In the genomic region with DNA sequence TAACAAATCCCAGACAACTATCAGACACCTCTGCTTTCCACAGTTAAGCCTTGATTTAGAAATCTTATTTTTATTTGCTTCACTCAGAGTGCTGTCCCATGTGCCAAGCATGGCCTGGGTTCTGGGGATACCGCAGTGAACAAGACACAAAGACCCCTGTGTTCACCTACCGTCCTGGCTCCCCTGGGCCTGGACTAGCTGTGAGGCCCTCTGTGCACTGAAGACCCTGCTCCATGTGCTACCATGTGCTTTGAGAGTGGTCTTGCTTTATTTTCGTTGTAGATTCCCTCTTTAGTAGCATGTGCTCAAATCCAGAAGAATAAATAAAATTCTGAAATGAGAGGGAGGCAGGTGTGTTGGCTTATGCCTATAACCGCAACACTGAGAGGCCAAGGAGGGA, we compare ENCODE assay signal across 19 cellular contexts. TPM values are rescaled to one million over a fixed set of nuclear protein-coding genes. Genes with fewer than 3 reads are reported as not detected.
A peak's percentile ranks its signal among the peaks of the same experiment; 100 is the strongest.
DNase-seq lines count a peak whose midpoint lies in the region; ATAC-seq, FAIRE-seq and TF ChIP-seq lines count a peak whose summit lies in the region.
"Had no signal": no experiment of that assay in that cellular context is flagged by ENCODE, and none has a peak within 500 bp of the region (broad histone marks: within the 10 kb centered on the region; RNA-seq: fewer than 3 reads in every experiment).

No MANE protein-coding gene starts in this region.

- peak; percentile 53 for DNase-seq in activated CD4-positive, alpha-beta T cell treated with anti-CD3 and anti-CD28 coated beads, Interleukin-2, amount 10 ng/mL, durations not matched to agents 24 days and 14 days
- DNase-seq in activated CD4-positive, alpha-beta T cell treated with anti-CD3 and anti-CD28 coated beads, Interleukin-2, amount 50 U/mL, for 48 hours, result no peak
- DNase-seq in K562 (ENCODE audit: extremely low read depth in 1 of 4, low spot score in 3 of 4) (no peak), islet precursor cell (peak; percentile 29), vagina (ENCODE audit: extremely low spot score in 2 of 2) (no peak), nucleus accumbens (lab: John Stamatoyannopoulos, UW) (no peak), dermis blood vessel endothelial cell (no peak)
- DNase-seq: AML-193; CD4-positive, alpha-beta T cell; DMS79 treated with DMSO at 0.1 percent for 48 hours; GF-D8; GOT3; H7 had no signal

- H3K9me1 ChIP-seq in K562 (ENCODE audit: control insufficient read depth, insufficient read depth, low read length), result no peaks in the 10 kb centered on the region

- H3K9ac ChIP-seq in K562 (ENCODE audit: insufficient read depth in 1 of 2, low read depth in 2 of 2, low read length in 2 of 2), result no peak overlapping the region

- H2AFZ ChIP-seq in K562 (ENCODE audit: low read depth, low read length), result no peak overlapping the region

- no peak for ATAC-seq in K562
- ATAC-seq: A549, HCT116 had no signal

- H3K27ac ChIP-seq in K562 (ENCODE audit: extremely low read depth, low read depth, low read length) (no peak overlapping the region), vagina (peak overlapping the region; percentile 71)
- H3K27ac ChIP-seq: 22Rv1, A549, C4-2B had no signal

- H4K20me1 ChIP-seq in K562 (replicated peaks; ENCODE audit: control insufficient read depth, insufficient read depth, low read length), result 0 out of 2 replicates have a peak, but pooled peaks cover 3% of the 10 kb centered on the region

- H3K4me3 Mint-ChIP-seq in activated CD4-positive, alpha-beta T cell treated with anti-CD3 and anti-CD28 coated beads, Interleukin-2, amount 10 ng/mL, durations not matched to agents 24 days and 14 days, result no peak overlapping the region
- H3K4me3 Mint-ChIP-seq: CD4-positive, alpha-beta T cell had no signal

- BruUV-seq in K562 (replicated peaks; lab: Mats Ljungman, UMichigan), result no TSS peak

- no peak for FAIRE-seq in K562 (lab: Jason Lieb, UNC)
- FAIRE-seq: A549, HTR-8/SVneo had no signal

- WGBS in K562 (ENCODE audit: insufficient coverage, low coverage, missing lambda C conversion rate), result 15% methylated on average over 4 of the region's 4 CpGs

- H3K79me2 ChIP-seq in K562 (ENCODE audit: control insufficient read depth, insufficient read depth, low read length), result no peaks in the 10 kb centered on the region

- TF ChIP-seq CTCF in K562 (IDR thresholded peaks at IDR 0.05 in 2 of 3, conservative IDR thresholded peaks at IDR 0.05 in 1 of 3; ENCODE audit: insufficient read depth in 2 of 3, low read depth in 1 of 3, low read length in 3 of 3) (no peak), vagina (IDR thresholded peaks at IDR 0.05) (no peak)

- TF ChIP-seq RAD21 in K562 (CRISPR knock-in tag; conservative IDR thresholded peaks at IDR 0.05 in 1 of 2, IDR thresholded peaks at IDR 0.05 in 1 of 2), result no peak

- peaks cover 13% of the 10 kb centered on the region for H3K4me1 Mint-ChIP-seq in activated CD4-positive, alpha-beta T cell treated with anti-CD3 and anti-CD28 coated beads, Interleukin-2, amount 10 ng/mL, durations not matched to agents 24 days and 14 days

- H3K4me3 ChIP-seq in K562 (no peak overlapping the region), vagina (no peak overlapping the region)
- H3K4me3 ChIP-seq: A549 had no signal

- H3K36me3 ChIP-seq in K562 (ENCODE audit: control insufficient read depth, insufficient read depth, low read length) (no peaks in the 10 kb centered on the region), vagina (no peaks in the 10 kb centered on the region)

- H3K9me3 Mint-ChIP-seq in activated CD4-positive, alpha-beta T cell treated with anti-CD3 and anti-CD28 coated beads, Interleukin-2, amount 10 ng/mL, durations not matched to agents 24 days and 14 days, result no peaks in the 10 kb centered on the region
- H3K9me3 Mint-ChIP-seq: CD4-positive, alpha-beta T cell had no signal

- peaks cover 40 to 62% of the 10 kb centered on the region in 2 experiments for H3K27me3 ChIP-seq in K562 (ENCODE audit: control insufficient read depth in 2 of 2, insufficient read depth in 2 of 2, low read length in 2 of 2)
- H3K27me3 ChIP-seq in vagina, result no peaks in the 10 kb centered on the region

- peaks cover 2% of the 10 kb centered on the region for H3K36me3 Mint-ChIP-seq in activated CD4-positive, alpha-beta T cell treated with anti-CD3 and anti-CD28 coated beads, Interleukin-2, amount 10 ng/mL, durations not matched to agents 24 days and 14 days (ENCODE audit: low read depth)

- H3K9me3 ChIP-seq in K562 (replicated peaks; ENCODE audit: control insufficient read depth, insufficient read depth, low read depth, low read length) (no peaks in the 10 kb centered on the region), vagina (no peaks in the 10 kb centered on the region)
- H3K9me3 ChIP-seq: A549 had no signal

- H3K4me2 ChIP-seq in K562 (ENCODE audit: insufficient read depth, low read length), result no peak overlapping the region
- H3K4me2 ChIP-seq: A549 had no signal

- H3K27ac Mint-ChIP-seq in activated CD4-positive, alpha-beta T cell treated with anti-CD3 and anti-CD28 coated beads, Interleukin-2, amount 10 ng/mL, durations not matched to agents 24 days and 14 days, result no peak overlapping the region
- H3K27ac Mint-ChIP-seq: CD4-positive, alpha-beta T cell had no signal

- in situ Hi-C loops in K562 (cut with MboI), result no loop called here

- TF ChIP-seq POLR2A in K562 (conservative IDR thresholded peaks at IDR 0.05), result no peak
- no peak for TF ChIP-seq POLR2A in vagina (IDR thresholded peaks at IDR 0.05)

- H3K4me1 ChIP-seq in K562 (replicated peaks in 1 of 2; ENCODE audit: control insufficient read depth in 2 of 2, insufficient read depth in 2 of 2, low read length in 2 of 2) (no peaks in the 10 kb centered on the region), vagina (peaks cover 8% of the 10 kb centered on the region)
- H3K4me1 ChIP-seq: A549 had no signal

- POLR2A ChIA-PET in K562 (lab: Yijun Ruan, JAX), result no interaction called here

- TF ChIP-seq EP300 in K562 (IDR thresholded peaks at IDR 0.05; ENCODE audit: low read length), result no peak

- intact Hi-C loops in activated CD4-positive, alpha-beta T cell treated with anti-CD3 and anti-CD28 coated beads, Interleukin-2, amount 10 ng/mL, durations not matched to agents 24 days and 14 days (cut with micrococcal nuclease), result no loop called here
- intact Hi-C loops in K562 (cut with micrococcal nuclease) (no loop called here), vagina (cut with DNase I) (no loop called here)

- no peaks in the 10 kb centered on the region for H3K27me3 Mint-ChIP-seq in activated CD4-positive, alpha-beta T cell treated with anti-CD3 and anti-CD28 coated beads, Interleukin-2, amount 10 ng/mL, durations not matched to agents 24 days and 14 days
- H3K27me3 Mint-ChIP-seq: CD4-positive, alpha-beta T cell had no signal

- CTCF ChIA-PET in K562 (lab: Yijun Ruan, JAX; ENCODE audit: low intra/inter-chr PET ratio), result no interaction called here

TF ChIP-seq in K562, 482 proteins besides CTCF, POLR2A, EP300 and RAD21 (continues in another document):
- TF ChIP-seq ZFP36 (IDR thresholded peaks at IDR 0.05; ENCODE audit: low read depth, low read length, partially characterized antibody) (peak; percentile 50), BMI1 (IDR thresholded peaks at IDR 0.05; ENCODE audit: low read length) (peak; percentile 37; the same call in 1 of the 2 replicates), HNRNPH1 (optimal IDR thresholded peaks at IDR 0.05; ENCODE audit: low read depth, low read length) (no peak)
- TF ChIP-seq, protein P1, sequence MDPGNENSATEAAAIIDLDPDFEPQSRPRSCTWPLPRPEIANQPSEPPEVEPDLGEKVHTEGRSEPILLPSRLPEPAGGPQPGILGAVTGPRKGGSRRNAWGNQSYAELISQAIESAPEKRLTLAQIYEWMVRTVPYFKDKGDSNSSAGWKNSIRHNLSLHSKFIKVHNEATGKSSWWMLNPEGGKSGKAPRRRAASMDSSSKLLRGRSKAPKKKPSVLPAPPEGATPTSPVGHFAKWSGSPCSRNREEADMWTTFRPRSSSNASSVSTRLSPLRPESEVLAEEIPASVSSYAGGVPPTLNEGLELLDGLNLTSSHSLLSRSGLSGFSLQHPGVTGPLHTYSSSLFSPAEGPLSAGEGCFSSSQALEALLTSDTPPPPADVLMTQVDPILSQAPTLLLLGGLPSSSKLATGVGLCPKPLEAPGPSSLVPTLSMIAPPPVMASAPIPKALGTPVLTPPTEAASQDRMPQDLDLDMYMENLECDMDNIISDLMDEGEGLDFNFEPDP (CRISPR knock-in tag; IDR thresholded peaks at IDR 0.05), result no peak
- TF ChIP-seq, protein P2, sequence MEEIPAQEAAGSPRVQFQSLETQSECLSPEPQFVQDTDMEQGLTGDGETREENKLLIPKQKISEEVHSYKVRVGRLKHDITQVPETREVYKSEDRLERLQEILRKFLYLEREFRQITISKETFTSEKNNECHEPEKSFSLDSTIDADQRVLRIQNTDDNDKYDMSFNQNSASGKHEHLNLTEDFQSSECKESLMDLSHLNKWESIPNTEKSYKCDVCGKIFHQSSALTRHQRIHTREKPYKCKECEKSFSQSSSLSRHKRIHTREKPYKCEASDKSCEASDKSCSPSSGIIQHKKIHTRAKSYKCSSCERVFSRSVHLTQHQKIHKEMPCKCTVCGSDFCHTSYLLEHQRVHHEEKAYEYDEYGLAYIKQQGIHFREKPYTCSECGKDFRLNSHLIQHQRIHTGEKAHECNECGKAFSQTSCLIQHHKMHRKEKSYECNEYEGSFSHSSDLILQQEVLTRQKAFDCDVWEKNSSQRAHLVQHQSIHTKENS (CRISPR knock-in tag; IDR thresholded peaks at IDR 0.05), result no peak

RNA-seq across cellular contexts. Expression of a gene that starts 22.5 kb away (rescaled TPM):
- total RNA-seq in activated CD4-positive, alpha-beta T cell treated with anti-CD3 and anti-CD28 coated beads, Interleukin-2, amount 10 ng/mL, durations not matched to agents 24 days and 14 days, result 10.1 and 10.9 TPM in 2 replicates
- 1.9 and 8.6 TPM in 2 replicates for total RNA-seq in K562 (2011; cell fraction: chromatin; rRNA removed; ENCODE audit: low replicate concordance)
- total RNA-seq in K562 (2011; cell fraction: nucleolus; rRNA removed), result 1.5 and 2.0 TPM in 2 replicates
- total RNA-seq in K562 (2011; cell fraction: nucleoplasm; rRNA removed), result 1.5 and 4.2 TPM in 2 replicates
- total RNA-seq in K562 (2014; rRNA removed) (0.50 and 1.1 TPM in 2 replicates), K562 (2014; rRNA removed; fragmentation: Illumina TruSeq; extraction: Trizol) (1.9 and 2.2 TPM in 2 replicates), K562 (2015; rRNA removed; fragmentation: Illumina TruSeq; extraction: Trizol) (1.7 and 2.0 TPM in 2 replicates), K562 (2021) (0.60 and 0.92 TPM in 2 replicates), vagina (3.9 TPM), dermis blood vessel endothelial cell (1.0 and 1.3 TPM in 2 replicates)
- polyA plus RNA-seq in K562 (2011; rRNA removed) (0.14 and 0.35 TPM in 2 replicates), K562 (2014; fragmentation: Illumina TruSeq; extraction: Trizol) (0.25 TPM in 1 of 2 replicates, not detected in the other), K562 (2014; fragmentation: Nextera tagmentation; extraction: Ambion mirVana) (under 1 TPM in 1 of 2 experiments, not detected in 1; 0.27 TPM), K562 (2014; rRNA removed) (0.20 and 0.27 TPM in 2 replicates)
- not detected in 2 replicates for polyA plus RNA-seq in K562 (2011; cell fraction: cytosol; rRNA removed)
- polyA plus RNA-seq in K562 (2011; cell fraction: nucleus; rRNA removed), result 0.79 and 0.94 TPM in 2 replicates
- 0.26 TPM in 1 of 2 replicates, not detected in the other for polyA plus RNA-seq in K562 (2012)
- 3.5 and 4.9 TPM in 2 replicates for polyA minus RNA-seq in K562 (2011; rRNA and poly(A)+ RNA removed)
- polyA minus RNA-seq in K562 (2011; cell fraction: cytosol; rRNA and poly(A)+ RNA removed), result 0.76 TPM in 1 of 2 replicates, not detected in the other
- polyA minus RNA-seq in K562 (2011; cell fraction: nucleus; rRNA and poly(A)+ RNA removed), result 4.3 and 7.6 TPM in 2 replicates
- polyA plus RNA-seq: BJ had no signal

Comparison
In these comparisons a context has a peak if more than half of its experiments do, and no peak if none do; other contexts are left out.
1. DNase-seq: peak in activated CD4-positive, alpha-beta T cell treated with anti-CD3 and anti-CD28 coated beads, Interleukin-2, amount 10 ng/mL, durations not matched to agents 24 days and 14 days (single experiment) and islet precursor cell (single experiment); none in activated CD4-positive, alpha-beta T cell treated with anti-CD3 and anti-CD28 coated beads, Interleukin-2, amount 50 U/mL, for 48 hours (0 of 2), K562 (0 of 4), vagina (0 of 2), nucleus accumbens (0 of 56) and dermis blood vessel endothelial cell (single experiment).